8 cellular contexts compared by ENCODE assay signal in genomic region chr2:98771771-98772521, GRCh38. TPM values are rescaled to one million over a fixed set of nuclear protein-coding genes. Genes with fewer than 3 reads are reported as not detected.
DNase-seq lines count a peak whose midpoint lies in the region; ATAC-seq and TF ChIP-seq lines count a peak whose summit lies in the region.

No MANE protein-coding gene starts in this region.

- peak overlapping the region; percentile 92 to 99 (median 96) for H3K27ac Mint-ChIP-seq in immature natural killer cell

- H3K27me3 ChIP-seq in thoracic aorta (replicated peaks; ENCODE audit: insufficient read depth) = no peaks in the 10 kb centered on the region

- H3K27ac ChIP-seq in KOPT-K1 (ENCODE audit: low read depth, low read length, poor library complexity, severe bottlenecking) = peak overlapping the region; percentile 98
- peak overlapping the region in 1 of 2 donors; percentile 32 for H3K27ac ChIP-seq in thoracic aorta

- peak overlapping the region; percentile 75 to 92 (median 83) for H3K4me3 Mint-ChIP-seq in immature natural killer cell

- peaks cover 0 to 4% (median 0%) of the 10 kb centered on the region in 3 donors for H3K36me3 Mint-ChIP-seq in immature natural killer cell

- peak; percentile 24 for DNase-seq in A172 (ENCODE audit: low spot score)
- peak; percentile 69 to 70 for DNase-seq in activated T-cell treated with anti-CD3 and anti-CD28 coated beads, Interleukin-2, amount 50 U/mL, for 48 hours
- peak; percentile 63 to 77 (median 71) for DNase-seq in immature natural killer cell
- no peak for DNase-seq in thoracic aorta (ENCODE audit: low spot score)
- DNase-seq in LoVo (ENCODE audit: low spot score) = no peak
- no peak for DNase-seq in ecto neural progenitor cell (ENCODE audit: low spot score)

- no peaks in the 10 kb centered on the region for H3K9me3 ChIP-seq in KOPT-K1 (ENCODE audit: insufficient read depth, low read length, poor library complexity, severe bottlenecking)
- H3K9me3 ChIP-seq in thoracic aorta = no peaks in the 10 kb centered on the region

- peaks cover 3 to 6% (median 3%) of the 10 kb centered on the region in 3 donors for H3K27me3 Mint-ChIP-seq in immature natural killer cell (ENCODE audit: low read depth in 3 of 3)

- ATAC-seq in thoracic aorta (ENCODE audit: insufficient number of reproducible peaks, low FRiP score, low read depth) = no peak
- no peak for ATAC-seq in HG03521 (IDR thresholded peaks at IDR 0.05; ENCODE audit: unreplicated experiment)

- TF ChIP-seq CTCF in thoracic aorta (IDR thresholded peaks at IDR 0.05) = no peak

- H3K4me1 ChIP-seq in thoracic aorta (ENCODE audit: control insufficient read depth in 1 of 2, low read depth in 2 of 2) = peaks cover 16 to 33% of the 10 kb centered on the region in 2 donors

- peak overlapping the region; percentile 38 for H3K4me3 ChIP-seq in thoracic aorta

- H3K4me1 Mint-ChIP-seq in immature natural killer cell = peaks cover 64 to 66% of the 10 kb centered on the region in 2 donors

- no peaks in the 10 kb centered on the region for H3K9me3 Mint-ChIP-seq in immature natural killer cell

- H3K36me3 ChIP-seq in KOPT-K1 (ENCODE audit: insufficient read depth, low read length) (no peaks in the 10 kb centered on the region), thoracic aorta (no peaks in the 10 kb centered on the region)

RNA-seq across cellular contexts. Expression of gene MGAT4A, which starts 41.0 kb away (rescaled TPM):
- total RNA-seq in A172 (2014; rRNA removed; shearing (Covaris generic)) = 8.0 and 15.5 TPM in 2 replicates
- 100 to 1,000 TPM; 113 to 155 (median 128) TPM for polyA plus RNA-seq in immature natural killer cell
- total RNA-seq in thoracic aorta = 10 to 100 TPM; 44.0 to 80.8 TPM

Comparison
In these comparisons a context has a peak if more than half of its experiments do, and no peak if none do; other contexts are left out.
1. DNase-seq: peak in A172 (single experiment), activated T-cell treated with anti-CD3 and anti-CD28 coated beads, Interleukin-2, amount 50 U/mL, for 48 hours (2 of 2) and immature natural killer cell (3 of 3); none in thoracic aorta (single experiment), LoVo (single experiment) and ecto neural progenitor cell (single experiment).